Comparison of ENCODE assay signal across 8 cellular contexts in the genomic region with DNA sequence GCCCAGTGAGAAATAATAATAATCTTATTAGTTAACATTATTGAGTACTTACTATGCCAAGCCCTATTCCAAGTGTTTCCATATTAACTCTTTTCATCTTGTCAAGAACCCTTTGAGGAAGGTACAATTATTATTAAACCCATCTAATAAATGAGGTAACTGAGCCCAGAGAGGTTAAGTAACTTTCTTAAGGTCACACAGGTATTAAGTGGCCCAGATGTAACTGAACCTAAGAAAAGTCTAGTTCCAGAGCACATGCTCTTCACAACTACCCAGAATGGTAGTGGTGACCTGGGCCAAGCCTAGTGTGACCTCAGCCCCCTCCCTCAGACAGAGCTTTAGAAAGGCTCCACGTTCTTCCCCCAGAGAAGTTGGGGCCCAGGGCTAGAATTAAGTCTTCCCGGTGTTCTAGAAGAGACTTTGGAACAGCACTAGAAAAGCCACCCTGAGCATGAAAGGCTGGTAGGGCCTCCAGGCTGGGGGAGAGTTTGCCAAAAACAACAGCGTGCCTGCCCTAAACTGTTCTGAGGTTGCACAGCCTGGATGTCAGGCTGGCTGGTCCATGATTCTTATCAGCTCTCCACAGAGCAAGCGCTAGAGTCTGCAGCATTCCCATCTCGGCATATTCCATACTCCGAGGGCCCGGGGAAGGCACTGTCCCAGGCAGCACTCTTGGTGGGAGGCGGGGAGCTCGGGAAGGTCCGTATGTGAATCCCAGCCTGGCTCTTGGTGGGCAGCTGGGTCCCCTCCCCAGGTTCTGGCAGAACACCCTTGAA. TPM values are rescaled to one million over a fixed set of nuclear protein-coding genes. Genes with fewer than 3 reads are reported as not detected.
DNase-seq lines count a peak whose midpoint lies in the region; ATAC-seq, FAIRE-seq and TF ChIP-seq lines count a peak whose summit lies in the region.

No MANE protein-coding gene starts in this region.

- dilution Hi-C loops in keratinocyte (cut with MboI; ENCODE audit: extremely low pct_ligation_motif_present, low sequenced_read_pairs), result no loop called here

- H3K36me3 ChIP-seq in keratinocyte (ENCODE audit: control insufficient read depth in 2 of 2, extremely low read depth in 1 of 2, insufficient read depth in 2 of 2, low read length in 2 of 2) (no peaks in the 10 kb centered on the region), tibial nerve (no peaks in the 10 kb centered on the region)

- H3K79me2 ChIP-seq in keratinocyte (ENCODE audit: control insufficient read depth, insufficient read depth, low read length), result no peaks in the 10 kb centered on the region

- H3K4me2 ChIP-seq in keratinocyte (ENCODE audit: control insufficient read depth, extremely low read depth, insufficient read depth, low read depth, low read length), result peak overlapping the region; percentile 77

- no peak for TF ChIP-seq CTCF in keratinocyte (optimal IDR thresholded peaks at IDR 0.05 in 1 of 3, IDR thresholded peaks at IDR 0.05 in 1 of 3, conservative IDR thresholded peaks at IDR 0.05 in 1 of 3; ENCODE audit: extremely low read depth in 1 of 3, insufficient read depth in 2 of 3, low read length in 3 of 3)
- TF ChIP-seq CTCF in tibial nerve (IDR thresholded peaks at IDR 0.05), result no peak

- WGBS in tibial nerve, 2 donors, result 15 to 20% methylated on average over 10 of the region's 10 CpGs

- peak overlapping the region; percentile 80 for H3K9ac ChIP-seq in keratinocyte (ENCODE audit: control insufficient read depth, extremely low read depth, insufficient read depth, low read length)

- peak; percentile 78 for FAIRE-seq in keratinocyte (lab: Jason Lieb, UNC)

- no peaks in the 10 kb centered on the region for H3K9me1 ChIP-seq in keratinocyte (ENCODE audit: control insufficient read depth, extremely low read depth, insufficient read depth, low read length)

- H3K27me3 ChIP-seq in keratinocyte (ENCODE audit: control insufficient read depth, extremely low read depth, insufficient read depth, low read length) (no peaks in the 10 kb centered on the region), tibial nerve (no peaks in the 10 kb centered on the region)

- H4K20me1 ChIP-seq in keratinocyte (ENCODE audit: control insufficient read depth, extremely low read depth, insufficient read depth, low read length), result no peaks in the 10 kb centered on the region

- H3K4me3 ChIP-seq in keratinocyte (ENCODE audit: control insufficient read depth in 2 of 3, extremely low read depth in 1 of 3, insufficient read depth in 2 of 3, low read depth in 1 of 3, low read length in 3 of 3) (peak overlapping the region in 2 of 3 experiments; percentile 30 to 39), tibial nerve (peak overlapping the region in 2 of 4 donors; percentile 8 to 33)

- ATAC-seq in left lobe of liver (no peak), HG03159 (IDR thresholded peaks at IDR 0.05; ENCODE audit: unreplicated experiment) (no peak)

- no peak for TF ChIP-seq EP300 in tibial nerve (IDR thresholded peaks at IDR 0.05)

- no peak for TF ChIP-seq POLR2A in tibial nerve (IDR thresholded peaks at IDR 0.05)

- H3K4me1 ChIP-seq in keratinocyte (ENCODE audit: control insufficient read depth, extremely low read depth, insufficient read depth, low read length) (peaks cover 35% of the 10 kb centered on the region), tibial nerve (peaks cover 0 to 63% (median 44%) of the 10 kb centered on the region in 4 donors)

- H2AFZ ChIP-seq in keratinocyte (ENCODE audit: control insufficient read depth, low read length), result no peak overlapping the region

- DNase-seq in NCI-H2107 treated with DMSO at 0.1 percent for 48 hours (lab: John Stamatoyannopoulos, UW; ENCODE audit: unreplicated experiment) (peak; percentile 75), NCI-H2107 (lab: John Stamatoyannopoulos, UW) (no peak), keratinocyte (ENCODE audit: low read depth, low spot score) (no peak), tibial nerve (ENCODE audit: low spot score in 2 of 2) (no peak), left lobe of liver (ENCODE audit: low spot score) (no peak), OCI-M1 (lab: John Stamatoyannopoulos, UW) (no peak)

- peak overlapping the region; percentile 95 for H3K27ac ChIP-seq in angular gyrus (ENCODE audit: low read depth, low read length)
- H3K27ac ChIP-seq in keratinocyte (ENCODE audit: control insufficient read depth, insufficient read depth, low read length), result peak overlapping the region; percentile 95
- H3K27ac ChIP-seq in tibial nerve, result peak overlapping the region; percentile 90 to 99 (median 94)

- no peaks in the 10 kb centered on the region for H3K9me3 ChIP-seq in keratinocyte (ENCODE audit: control insufficient read depth, low read depth, low read length)
- H3K9me3 ChIP-seq in tibial nerve, result no peaks in the 10 kb centered on the region

RNA-seq across cellular contexts. Expression of a gene that starts 41.3 kb away (rescaled TPM):
- polyA plus RNA-seq in keratinocyte, result 39.0 to 75.0 TPM (median 54.6 TPM) in 3 replicates
- 38.5 TPM for polyA plus RNA-seq in keratinocyte (2011; ENCODE audit: low read depth)
- polyA plus RNA-seq in keratinocyte (2011; cell fraction: cytosol; rRNA removed), result 61.4 and 68.1 TPM in 2 replicates
- 62.6 and 66.0 TPM in 2 replicates for polyA plus RNA-seq in keratinocyte (2011; cell fraction: nucleus; rRNA removed)
- polyA plus RNA-seq in keratinocyte (2012; ENCODE audit: low replicate concordance), result 35.0 and 54.1 TPM in 2 replicates
- 72.9 to 174 TPM (median 107 TPM) in 3 replicates for polyA minus RNA-seq in keratinocyte
- polyA minus RNA-seq in keratinocyte (2011; cell fraction: cytosol; rRNA and poly(A)+ RNA removed), result 36.8 TPM
- polyA minus RNA-seq in keratinocyte (2011; cell fraction: nucleus; rRNA and poly(A)+ RNA removed), result 28.5 and 40.3 TPM in 2 replicates
- total RNA-seq in tibial nerve (100 to 1,000 TPM; 117 to 141 (median 123) TPM), left lobe of liver (86.3 TPM)

RNA-seq across cellular contexts. Expression of a gene that starts 53.5 kb away (rescaled TPM):
- 8.3 to 12.2 TPM (median 8.7 TPM) in 3 replicates for polyA plus RNA-seq in keratinocyte
- 1.5 TPM for polyA plus RNA-seq in keratinocyte (2011; ENCODE audit: low read depth)
- polyA plus RNA-seq in keratinocyte (2011; cell fraction: cytosol; rRNA removed), result 6.4 and 8.1 TPM in 2 replicates
- 2.3 and 2.8 TPM in 2 replicates for polyA plus RNA-seq in keratinocyte (2011; cell fraction: nucleus; rRNA removed)
- 2.8 and 5.7 TPM in 2 replicates for polyA plus RNA-seq in keratinocyte (2012; ENCODE audit: low replicate concordance)
- 0.69 to 2.1 TPM (median 2.1 TPM) in 3 replicates for polyA minus RNA-seq in keratinocyte
- polyA minus RNA-seq in keratinocyte (2011; cell fraction: cytosol; rRNA and poly(A)+ RNA removed), result 3.3 TPM
- 0.47 and 0.53 TPM in 2 replicates for polyA minus RNA-seq in keratinocyte (2011; cell fraction: nucleus; rRNA and poly(A)+ RNA removed)
- total RNA-seq in tibial nerve, result 10 to 100 TPM in 2 of 4 donors, 1 to 10 TPM in 2; 2.2 to 20.7 (median 8.0) TPM
- 4.0 TPM for total RNA-seq in left lobe of liver
